Comparison of ENCODE assay signal across 20 cellular contexts in genomic region chr15:98898122-98898521, GRCh38.
A peak's percentile ranks its signal among the peaks of the same experiment; 100 is the strongest.
DNase-seq lines count a peak whose midpoint lies in the region; ATAC-seq, FAIRE-seq and TF ChIP-seq lines count a peak whose summit lies in the region.
"Had no signal": no experiment of that assay in that cellular context is flagged by ENCODE, and none has a peak within 500 bp of the region (broad histone marks: within the 10 kb centered on the region; RNA-seq: fewer than 3 reads in every experiment).

No MANE protein-coding gene starts in this region.

- FAIRE-seq in HTR-8/SVneo (lab: Jason Lieb, UNC), result no peak
- no peak for FAIRE-seq in kidney (lab: Jason Lieb, UNC)
- FAIRE-seq: H1 had no signal

- H3K4me1 ChIP-seq in IMR-90 (ENCODE audit: control insufficient read depth, insufficient read depth, low read length), result peaks cover 48% of the 10 kb centered on the region
- H3K4me1 ChIP-seq in mammary epithelial cell (ENCODE audit: insufficient read depth, low read length), result peaks cover 51% of the 10 kb centered on the region
- peaks cover 26% of the 10 kb centered on the region for H3K4me1 ChIP-seq in mesenchymal stem cell (ENCODE audit: control insufficient read depth, insufficient read depth, low read depth, low read length)
- peaks cover 24 to 65% of the 10 kb centered on the region in 2 donors for H3K4me1 ChIP-seq in thoracic aorta (ENCODE audit: control insufficient read depth in 1 of 2, low read depth in 2 of 2)
- peaks cover 0 to 4% of the 10 kb centered on the region in 2 donors for H3K4me1 ChIP-seq in kidney (ENCODE audit: control insufficient read depth in 1 of 2, insufficient read depth in 1 of 2, low read depth in 1 of 2, low read length in 2 of 2)
- H3K4me1 ChIP-seq: psoas muscle had no signal

- peak overlapping the region; percentile 72 to 83 for H4K8ac ChIP-seq in IMR-90 (ENCODE audit: low read depth in 2 of 2, low read length in 2 of 2)
- no peak overlapping the region for H4K8ac ChIP-seq in mesenchymal stem cell (ENCODE audit: low read length)

- H3K27ac ChIP-seq in IMR-90 (ENCODE audit: insufficient read depth, low read length), result peak overlapping the region; percentile 100
- H3K27ac ChIP-seq in mammary epithelial cell (ENCODE audit: insufficient read depth, low read depth, low read length), result peak overlapping the region; percentile 91
- H3K27ac ChIP-seq in mesenchymal stem cell (ENCODE audit: low read length, poor library complexity, severe bottlenecking), result peak overlapping the region; percentile 91
- H3K27ac ChIP-seq in thoracic aorta, result peak overlapping the region; percentile 41 to 83
- H3K27ac ChIP-seq in kidney (ENCODE audit: low read depth in 2 of 2, low read length in 2 of 2), result no peak overlapping the region
- H3K27ac ChIP-seq: psoas muscle had no signal

- peaks cover 15% of the 10 kb centered on the region for H3K79me2 ChIP-seq in mammary epithelial cell (ENCODE audit: insufficient read depth, low read length)

- CTCF ChIA-PET in IMR-90 (lab: Yijun Ruan, JAX), result no interaction called here
- CTCF ChIA-PET in mammary epithelial cell (lab: Charles Lee; ENCODE audit: low non-redundant PET), result no interaction called here

- H4K20me1 ChIP-seq in IMR-90 (ENCODE audit: insufficient read depth, low read length) (peaks cover 3% of the 10 kb centered on the region; the same call in 1 of the 2 replicates), mammary epithelial cell (ENCODE audit: insufficient read depth, low read length) (no peaks in the 10 kb centered on the region)

- peak overlapping the region; percentile 93 for H2BK20ac ChIP-seq in IMR-90 (ENCODE audit: low read depth, low read length)

- TF ChIP-seq POLR2A in IMR-90 (IDR thresholded peaks at IDR 0.05; ENCODE audit: low read depth, low read length), result no peak

- TF ChIP-seq CTCF in IMR-90 (conservative IDR thresholded peaks at IDR 0.05; ENCODE audit: low read depth, low read length) (no peak), mammary epithelial cell (conservative IDR thresholded peaks at IDR 0.05 in 1 of 2, IDR thresholded peaks at IDR 0.05 in 1 of 2; ENCODE audit: extremely low read depth in 1 of 2, insufficient read depth in 1 of 2, low read depth in 1 of 2, low read length in 2 of 2) (no peak), thoracic aorta (IDR thresholded peaks at IDR 0.05) (no peak), kidney (IDR thresholded peaks at IDR 0.05; ENCODE audit: borderline replicate concordance, extremely low read depth, insufficient read depth) (no peak)

- POLR2A ChIA-PET in IMR-90 (lab: Charles Lee; ENCODE audit: unreplicated experiment), result interaction anchor here (0.5 kb wide), 1 partner anchor 26 kb away, joined by 6 read pairs; no protein-coding TSS in a partner anchor

- intact Hi-C loops in IMR-90 (cut with micrococcal nuclease), result no loop called here
- intact Hi-C loops in mammary epithelial cell (cut with micrococcal nuclease), result no loop called here
- intact Hi-C loops in kidney (cut with DNase I), result no loop called here

- DNase-seq in IMR-90 (no peak), mammary epithelial cell (no peak), mesenchymal stem cell (peak; percentile 33), thoracic aorta (ENCODE audit: low spot score) (no peak), NCI-H446 treated with DMSO at 0.1 percent for 48 hours (lab: John Stamatoyannopoulos, UW) (no peak), medulla oblongata (ENCODE audit: extremely low spot score) (no peak), HTR-8/SVneo (ENCODE audit: insufficient read length, low spot score) (no peak), kidney (no peak)
- DNase-seq: activated CD4-positive, alpha-beta memory T cell treated with anti-CD3 and anti-CD28 coated beads, Interleukin-2, amount 10 ng/mL, durations not matched to agents 7 days and 5 days; activated CD4-positive, CD25-positive, alpha-beta regulatory T cell; activated naive CD4-positive, alpha-beta T cell treated with Interleukin-2 at 50 U/mL for 16 hours; activated T-cell treated with anti-CD3 and anti-CD28 coated beads, Interleukin-2, amount 50 U/mL, for 24 hours; NCI-H146; NCI-H2171 treated with DMSO at 0.1 percent for 48 hours; OCI-M1; psoas muscle; stimulated activated CD4-positive, alpha-beta T cell treated with anti-CD3 and anti-CD28 coated beads, Interleukin-15, amount 100 ng/mL, for 24 hours; tibial artery had no signal

- H3K18ac ChIP-seq in IMR-90 (ENCODE audit: low read depth, low read length) (peak overlapping the region; percentile 99), mesenchymal stem cell (ENCODE audit: low read depth in 1 of 2, low read length in 2 of 2) (peak overlapping the region; percentile 70 to 75)

- H3K36me3 ChIP-seq in IMR-90 (ENCODE audit: control insufficient read depth, insufficient read depth, low read length) (peaks cover 12% of the 10 kb centered on the region), mammary epithelial cell (ENCODE audit: insufficient read depth, low read length) (no peaks in the 10 kb centered on the region), mesenchymal stem cell (ENCODE audit: control insufficient read depth in 1 of 2, insufficient read depth in 2 of 2, low read depth in 1 of 2, low read length in 2 of 2) (peaks cover 8 to 10% of the 10 kb centered on the region in 2 experiments), thoracic aorta (no peaks in the 10 kb centered on the region), kidney (ENCODE audit: control insufficient read depth in 1 of 2, insufficient read depth in 2 of 2, low read length in 2 of 2) (peaks cover 7 to 21% of the 10 kb centered on the region in 2 donors)

- H3K4ac ChIP-seq in IMR-90 (ENCODE audit: low read depth, low read length), result peak overlapping the region; percentile 93
- peak overlapping the region in 1 of 2 experiments; percentile 48 for H3K4ac ChIP-seq in mesenchymal stem cell (ENCODE audit: low read depth in 1 of 2, low read length in 2 of 2)

- dilution Hi-C loops in IMR-90 (cut with HindIII; ENCODE audit: low sequenced_read_pairs, unreplicated experiment), result no loop called here
- dilution Hi-C loops in mammary epithelial cell (cut with HindIII; ENCODE audit: low sequenced_read_pairs), result no loop called here

- H2AK5ac ChIP-seq in IMR-90 (ENCODE audit: low read depth, low read length) (peak overlapping the region; percentile 99), mesenchymal stem cell (ENCODE audit: low read length, severe bottlenecking) (peak overlapping the region; percentile 98)

- TF ChIP-seq RAD21 in IMR-90 (IDR thresholded peaks at IDR 0.05; ENCODE audit: low read length), result no peak

- H2BK12ac ChIP-seq in mesenchymal stem cell (ENCODE audit: low read length in 2 of 2), result peak overlapping the region; percentile 93

- no peaks in the 10 kb centered on the region for H3K27me3 ChIP-seq in IMR-90 (ENCODE audit: control insufficient read depth, insufficient read depth, low read length)
- no peaks in the 10 kb centered on the region for H3K27me3 ChIP-seq in mammary epithelial cell (ENCODE audit: insufficient read depth, low read length)
- no peaks in the 10 kb centered on the region for H3K27me3 ChIP-seq in mesenchymal stem cell (ENCODE audit: control insufficient read depth in 1 of 2, insufficient read depth in 1 of 2, low read length in 2 of 2)
- H3K27me3 ChIP-seq in thoracic aorta (replicated peaks; ENCODE audit: insufficient read depth), result no peaks in the 10 kb centered on the region
- H3K27me3 ChIP-seq: gastroesophageal sphincter, tibial artery had no signal

- H3K23ac ChIP-seq in IMR-90 (ENCODE audit: low read depth, low read length), result peak overlapping the region; percentile 83
- no peak overlapping the region for H3K23ac ChIP-seq in mesenchymal stem cell (ENCODE audit: low read length in 2 of 2)

- peaks cover 37 to 75% of the 10 kb centered on the region in 2 experiments for H3K79me1 ChIP-seq in IMR-90 (ENCODE audit: low read depth in 1 of 2, low read length in 2 of 2)
- peaks cover 28% of the 10 kb centered on the region for H3K79me1 ChIP-seq in mesenchymal stem cell (replicated peaks; ENCODE audit: low read length, poor library complexity, severe bottlenecking)

- no peak for ATAC-seq in IMR-90 (ENCODE audit: low read depth)
- no peak for ATAC-seq in thoracic aorta (ENCODE audit: insufficient number of reproducible peaks, low FRiP score, low read depth)
- ATAC-seq: gastroesophageal sphincter, psoas muscle had no signal

- peak overlapping the region; percentile 98 for H2BK5ac ChIP-seq in IMR-90 (ENCODE audit: low read depth, low read length, poor library complexity, severe bottlenecking)
- H2BK5ac ChIP-seq in mesenchymal stem cell (ENCODE audit: low read depth, low read length, poor library complexity, severe bottlenecking), result peak overlapping the region; percentile 70

- H3K9me3 ChIP-seq in IMR-90 (ENCODE audit: control insufficient read depth, insufficient read depth, low read length), result no peaks in the 10 kb centered on the region
- H3K9me3 ChIP-seq in mammary epithelial cell (replicated peaks; ENCODE audit: insufficient read depth, low read length), result no peaks in the 10 kb centered on the region
- no peaks in the 10 kb centered on the region for H3K9me3 ChIP-seq in mesenchymal stem cell (ENCODE audit: control insufficient read depth, low read length)
- H3K9me3 ChIP-seq in thoracic aorta, result no peaks in the 10 kb centered on the region
- no peaks in the 10 kb centered on the region for H3K9me3 ChIP-seq in kidney (ENCODE audit: control insufficient read depth in 1 of 2, low read length in 2 of 2)
- H3K9me3 ChIP-seq: gastroesophageal sphincter, psoas muscle, tibial artery had no signal

- WGBS in IMR-90 (ENCODE audit: extremely low coverage in 2 of 2, insufficient read length in 1 of 2), 2 experiments, result no CpG with 5 or more reads among the region's 2 CpGs
- WGBS in mammary epithelial cell (ENCODE audit: low coverage, missing lambda C conversion rate), result 73% methylated on average over 2 of the region's 2 CpGs
- WGBS in mesenchymal stem cell, result 40% methylated on average over 1 of the region's 2 CpGs

- in situ Hi-C loops in IMR-90 (cut with MboI; ENCODE audit: low sequenced_read_pairs), result no loop called here
- in situ Hi-C loops in mammary epithelial cell (cut with MboI; ENCODE audit: low sequenced_read_pairs in 2 of 2), result loop anchor here in 1 of 2 donors (25.0 kb wide), 1 partner anchor 164 kb away; no protein-coding TSS in a partner anchor

- H2AFZ ChIP-seq in IMR-90 (replicated peaks; ENCODE audit: low read length, poor library complexity) (no peak overlapping the region), mammary epithelial cell (ENCODE audit: low read depth, low read length) (no peak overlapping the region), mesenchymal stem cell (ENCODE audit: low read depth, low read length) (no peak overlapping the region)

- peaks cover 38% of the 10 kb centered on the region for H3K9me1 ChIP-seq in IMR-90 (ENCODE audit: insufficient read depth, low read length)

- H3K4me3 ChIP-seq in IMR-90 (ENCODE audit: insufficient read depth, low read depth, low read length), result no peak overlapping the region
- no peak overlapping the region for H3K4me3 ChIP-seq in mammary epithelial cell (replicated peaks in 1 of 3; ENCODE audit: insufficient read depth in 1 of 3, low read depth in 2 of 3, low read length in 3 of 3)
- H3K4me3 ChIP-seq in mesenchymal stem cell (ENCODE audit: insufficient read depth in 1 of 2, low read depth in 1 of 2, low read length in 2 of 2), result no peak overlapping the region
- no peak overlapping the region for H3K4me3 ChIP-seq in thoracic aorta
- no peak overlapping the region for H3K4me3 ChIP-seq in kidney (ENCODE audit: low read length in 2 of 2)
- H3K4me3 ChIP-seq: gastroesophageal sphincter, psoas muscle, tibial artery had no signal

- H4K91ac ChIP-seq in IMR-90 (ENCODE audit: insufficient read depth, low read depth, low read length), result peak overlapping the region; percentile 98
- peak overlapping the region; percentile 54 for H4K91ac ChIP-seq in mesenchymal stem cell (ENCODE audit: low read length)

- peak overlapping the region; percentile 100 for H2BK15ac ChIP-seq in IMR-90 (ENCODE audit: low read depth, low read length)
- no peak overlapping the region for H2BK15ac ChIP-seq in mesenchymal stem cell (ENCODE audit: low read depth, poor library complexity, severe bottlenecking)

- peak overlapping the region; percentile 98 for H4K5ac ChIP-seq in IMR-90 (ENCODE audit: low read depth, low read length)

- H3K56ac ChIP-seq in IMR-90 (ENCODE audit: extremely low read depth, insufficient read depth, low read length), result peak overlapping the region; percentile 94

- BruUV-seq in IMR-90 (replicated peaks; lab: Mats Ljungman, UMichigan) (no TSS peak), mammary epithelial cell (replicated peaks; lab: Mats Ljungman, UMichigan) (no TSS peak)

- peak overlapping the region; percentile 84 for H3K9ac ChIP-seq in IMR-90 (ENCODE audit: low read depth, low read length)
- H3K9ac ChIP-seq in mammary epithelial cell (ENCODE audit: insufficient read depth, low read length), result no peak overlapping the region
- H3K9ac ChIP-seq in mesenchymal stem cell (ENCODE audit: low read length), result peak overlapping the region; percentile 73
- H3K9ac ChIP-seq in kidney (ENCODE audit: low read length in 2 of 2), result no peak overlapping the region

- peak overlapping the region; percentile 18 for H3K4me2 ChIP-seq in IMR-90 (ENCODE audit: low read depth, low read length)
- H3K4me2 ChIP-seq in mammary epithelial cell (ENCODE audit: insufficient read depth, low read depth, low read length), result no peak overlapping the region
- H3K4me2 ChIP-seq in mesenchymal stem cell (ENCODE audit: low read length, poor library complexity, severe bottlenecking), result no peak overlapping the region

- H3K14ac ChIP-seq in IMR-90 (replicated peaks; ENCODE audit: low read depth, low read length) (peak overlapping the region; percentile 89), mesenchymal stem cell (ENCODE audit: low read length in 2 of 2) (no peak overlapping the region)

- peak overlapping the region; percentile 95 for H2BK120ac ChIP-seq in IMR-90 (ENCODE audit: low read depth, low read length)
- H2BK120ac ChIP-seq in mesenchymal stem cell (ENCODE audit: low read depth, low read length), result peak overlapping the region; percentile 90

- H2AK9ac ChIP-seq in IMR-90 (replicated peaks; ENCODE audit: low read depth, low read length, poor library complexity), result no peak overlapping the region

Comparison
In these comparisons a context has a peak if more than half of its experiments do, and no peak if none do; other contexts are left out.
1. H3K27ac ChIP-seq: peak in IMR-90 (single experiment), mammary epithelial cell (single experiment), mesenchymal stem cell (single experiment) and thoracic aorta (2 of 2); none in kidney (0 of 2).
2. H3K9ac ChIP-seq: peak in IMR-90 (single experiment) and mesenchymal stem cell (single experiment); none in mammary epithelial cell (single experiment) and kidney (0 of 2).